In the genomic region with DNA sequence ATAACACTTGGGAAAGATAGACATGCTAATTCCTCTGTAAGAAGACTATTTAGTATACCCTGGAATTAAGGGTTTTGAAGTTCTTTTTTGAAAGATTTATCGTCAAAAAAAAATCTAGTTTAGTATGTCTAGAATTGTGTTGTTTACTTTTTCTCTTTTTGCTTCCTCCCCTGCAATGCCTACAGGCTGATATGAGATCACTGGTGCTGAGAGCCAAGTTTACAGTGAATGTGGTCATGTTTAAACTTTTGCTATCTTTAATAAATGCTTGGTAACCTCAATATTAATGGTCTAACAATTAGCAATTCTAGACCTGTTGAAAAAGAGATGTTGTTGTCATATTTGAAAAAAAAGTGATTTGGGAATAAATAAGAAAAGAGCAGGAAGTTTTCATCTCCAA, we compare ENCODE assay signal across 22 cellular contexts.
"Had no signal": no experiment of that assay in that cellular context is flagged by ENCODE, and none has a peak within 500 bp of the region (broad histone marks: within the 10 kb centered on the region; RNA-seq: fewer than 3 reads in every experiment).

No MANE protein-coding gene starts in this region.

- H3K9me3 Mint-ChIP-seq: activated naive CD4-positive, alpha-beta T cell treated with anti-CD3 and anti-CD28 coated beads, Interleukin-2, amount 50 U/mL, for 24 hours; nephron had no signal

- H3K36me3 ChIP-seq: gastrocnemius medialis, neutrophil, pancreas, right atrium auricular region, upper lobe of left lung had no signal

- H3K4me1 ChIP-seq: pancreas, psoas muscle, right atrium auricular region had no signal

- H3K4me1 Mint-ChIP-seq: activated naive CD4-positive, alpha-beta T cell treated with anti-CD3 and anti-CD28 coated beads, Interleukin-2, amount 50 U/mL, for 24 hours; memory B cell; nephron had no signal

- DNase-seq: activated CD4-positive, alpha-beta T cell treated with anti-CD3 and anti-CD28 coated beads for 1 hour; activated CD4-positive, alpha-beta T cell treated with anti-CD3 and anti-CD28 coated beads, Interleukin-2, amount 50 U/mL, for 1 hour; activated CD8-positive, alpha-beta T cell treated with anti-CD3 and anti-CD28 coated beads, Interleukin-2, amount 10 ng/mL, durations not matched to agents 7 days and 5 days; activated gamma-delta T cell treated with Interleukin-2 at 50 U/mL for 16 hours; amniotic stem cell; cerebellar nuclear complex; cortex of kidney; gastrocnemius medialis; hypothalamus; pancreas; psoas muscle; stimulated activated CD4-positive, alpha-beta T cell treated with anti-CD3 and anti-CD28 coated beads, Interleukin-4, amount 100 ng/mL, for 4 hours; stimulated activated naive CD8-positive, alpha-beta T cell treated with anti-CD3 and anti-CD28 coated beads, Interleukin-15, Interleukin-2, amounts not matched to agents 100 U/mL and 50 U/mL, for 24 hours; T-helper 1 cell; upper lobe of left lung had no signal

- FAIRE-seq: islet of Langerhans, TTC549 had no signal

- H3K27me3 Mint-ChIP-seq: activated naive CD4-positive, alpha-beta T cell treated with anti-CD3 and anti-CD28 coated beads, Interleukin-2, amount 50 U/mL, for 24 hours; memory B cell had no signal

- H3K27ac Mint-ChIP-seq: activated CD8-positive, alpha-beta T cell treated with anti-CD3 and anti-CD28 coated beads, Interleukin-2, amount 10 ng/mL, durations not matched to agents 7 days and 5 days; activated naive CD4-positive, alpha-beta T cell treated with anti-CD3 and anti-CD28 coated beads, Interleukin-2, amount 50 U/mL, for 24 hours; memory B cell; nephron had no signal

- H3K4me3 ChIP-seq: gastrocnemius medialis, pancreas, psoas muscle, right atrium auricular region, upper lobe of left lung had no signal

- H3K27me3 ChIP-seq: gastrocnemius medialis, neutrophil, pancreas, right atrium auricular region, upper lobe of left lung had no signal

- H3K4me3 Mint-ChIP-seq: activated CD8-positive, alpha-beta T cell treated with anti-CD3 and anti-CD28 coated beads, Interleukin-2, amount 10 ng/mL, durations not matched to agents 7 days and 5 days; activated naive CD4-positive, alpha-beta T cell treated with anti-CD3 and anti-CD28 coated beads, Interleukin-2, amount 50 U/mL, for 24 hours; memory B cell; nephron had no signal

- H3K9me3 ChIP-seq: gastrocnemius medialis, neutrophil, pancreas, psoas muscle, right atrium auricular region, upper lobe of left lung had no signal

- ATAC-seq: activated CD8-positive, alpha-beta T cell treated with anti-CD3 and anti-CD28 coated beads, Interleukin-2, amount 10 ng/mL, durations not matched to agents 7 days and 5 days; gastrocnemius medialis; pancreas; psoas muscle; stimulated activated naive CD8-positive, alpha-beta T cell treated with anti-CD3 and anti-CD28 coated beads, Interleukin-15, Interleukin-2, amounts not matched to agents 100 U/mL and 50 U/mL, for 24 hours had no signal

- H3K27ac ChIP-seq: gastrocnemius medialis, neutrophil, pancreas, psoas muscle, right atrium auricular region, upper lobe of left lung had no signal
